8 cellular contexts compared by ENCODE assay signal in the genomic region with DNA sequence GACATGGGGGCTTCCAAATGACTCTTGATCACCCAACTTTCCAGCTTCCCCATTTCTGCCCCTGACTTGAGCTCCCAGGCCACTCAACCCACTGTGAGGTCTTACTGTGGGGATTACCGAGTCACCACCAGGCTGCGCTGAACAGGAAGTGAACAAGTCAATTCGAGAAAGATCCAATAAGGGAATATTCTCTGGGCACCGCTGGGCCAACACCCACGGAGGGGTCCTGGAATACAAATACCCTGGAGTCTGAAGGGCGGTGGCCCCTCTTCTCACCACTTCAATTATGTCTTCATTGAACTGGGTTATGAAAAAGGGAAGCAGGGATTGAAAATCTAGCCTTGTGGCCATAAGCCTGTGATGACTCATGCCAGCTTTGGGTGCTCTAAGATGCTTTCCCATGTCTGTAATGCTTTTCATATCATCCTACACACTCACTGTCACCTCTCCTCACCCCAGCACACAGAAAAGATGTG.
DNase-seq lines count a peak whose midpoint lies in the region; ATAC-seq and TF ChIP-seq lines count a peak whose summit lies in the region.

No MANE protein-coding gene starts in this region.

- no peaks in the 10 kb centered on the region for H3K9me3 ChIP-seq in RWPE2 (ENCODE audit: severe bottlenecking)

- no peak overlapping the region for H3K4me3 ChIP-seq in RWPE2 (ENCODE audit: severe bottlenecking)

- no peaks in the 10 kb centered on the region for H3K27me3 ChIP-seq in RWPE2 (ENCODE audit: insufficient read depth, poor library complexity, severe bottlenecking)

- in situ Hi-C loops in ACHN (cut with HindIII; ENCODE audit: low pct_ligation_motif_present, low pct_unique_long_range_greater_than_20kb, low sequenced_read_pairs), result no loop called here

- DNase-seq in ACHN (peak; percentile 15), RWPE2 (ENCODE audit: low spot score) (no peak), kidney tubule cell (ENCODE audit: low spot score) (peak; percentile 72), NCI-H1105 treated with DMSO at 0.1 percent for 48 hours (lab: John Stamatoyannopoulos, UW) (no peak), NCI-H524 (lab: John Stamatoyannopoulos, UW) (no peak)
- DNase-seq in central memory CD4-positive, alpha-beta T cell, result no peak

- TF ChIP-seq CTCF in RWPE2 (IDR thresholded peaks at IDR 0.05; ENCODE audit: poor library complexity, severe bottlenecking), result no peak

- ATAC-seq in GM18861 (IDR thresholded peaks at IDR 0.05; ENCODE audit: unreplicated experiment), result peak; percentile 82
- ATAC-seq in HG02970 (IDR thresholded peaks at IDR 0.05; ENCODE audit: low FRiP score, unreplicated experiment), result peak; percentile 67
- ATAC-seq in RWPE2 (ENCODE audit: low read depth), result 0 out of 3 replicates have a peak, but pooled peaks have one; percentile 26

- no peaks in the 10 kb centered on the region for H3K36me3 ChIP-seq in RWPE2 (ENCODE audit: low read depth)

- H3K4me1 ChIP-seq in RWPE2 (ENCODE audit: insufficient read depth, poor library complexity, severe bottlenecking), result no peaks in the 10 kb centered on the region

- no peak overlapping the region for H3K27ac ChIP-seq in RWPE2 (ENCODE audit: poor library complexity, severe bottlenecking)

Comparison
In these comparisons a context has a peak if more than half of its experiments do, and no peak if none do; other contexts are left out.
1. DNase-seq: peak in ACHN (single experiment) and kidney tubule cell (single experiment); none in RWPE2 (single experiment), NCI-H1105 treated with DMSO at 0.1 percent for 48 hours (single experiment), central memory CD4-positive, alpha-beta T cell (single experiment) and NCI-H524 (0 of 2).
2. ATAC-seq: peak in every context shown above with its lines; median percentile 82 in GM18861; 67 in HG02970; 26 in RWPE2.